In genomic region chr11:11044137-11044855, GRCh38 we compare ENCODE assay signal across 14 cellular contexts.
A peak's percentile ranks its signal among the peaks of the same experiment; 100 is the strongest.
DNase-seq lines count a peak whose midpoint lies in the region; ATAC-seq, FAIRE-seq and TF ChIP-seq lines count a peak whose summit lies in the region.
"Had no signal": no experiment of that assay in that cellular context is flagged by ENCODE, and none has a peak within 500 bp of the region (broad histone marks: within the 10 kb centered on the region; RNA-seq: fewer than 3 reads in every experiment).

No MANE protein-coding gene starts in this region.

- H3K4me1 ChIP-seq in mucosa of descending colon (ENCODE audit: low read depth): no peaks in the 10 kb centered on the region
- H3K4me1 ChIP-seq: BLaER1 treated with 17β-estradiol and CSF1 and Interleukin-3, amounts not matched to agents 10 nM and 100 nM; HAP-1 had no signal

- DNase-seq in MG63 (peak; percentile 78), cerebellar nuclear complex (lab: John Stamatoyannopoulos, UW) (peak; percentile 41 to 70), mucosa of descending colon (no peak), urothelium cell line (ENCODE audit: low spot score) (no peak), NCI-H524 (lab: John Stamatoyannopoulos, UW) (no peak)
- DNase-seq: CD8-positive, alpha-beta memory T cell; DMS79; Kasumi-1; NCI-H1092 treated with DMSO at 0.1 percent for 48 hours; NCI-H524 treated with DMSO at 0.1 percent for 48 hours had no signal

- no peak overlapping the region for H3K4me3 ChIP-seq in MG63
- H3K4me3 ChIP-seq in mucosa of descending colon: no peak overlapping the region
- H3K4me3 ChIP-seq: BLaER1 treated with 17β-estradiol and CSF1 and Interleukin-3, amounts not matched to agents 10 nM and 100 nM; HAP-1 had no signal

- H3K36me3 ChIP-seq in MG63 (no peaks in the 10 kb centered on the region), mucosa of descending colon (ENCODE audit: low read depth) (no peaks in the 10 kb centered on the region)
- H3K36me3 ChIP-seq: BLaER1 treated with 17β-estradiol and CSF1 and Interleukin-3, amounts not matched to agents 10 nM and 100 nM; HAP-1 had no signal

- H3K9me3 ChIP-seq in MG63 (no peaks in the 10 kb centered on the region), mucosa of descending colon (no peaks in the 10 kb centered on the region)
- H3K9me3 ChIP-seq: BLaER1 treated with 17β-estradiol and CSF1 and Interleukin-3, amounts not matched to agents 10 nM and 100 nM; HAP-1 had no signal

- intact Hi-C loops in mucosa of descending colon (cut with DNase I, micrococcal nuclease): no loop called here

- no peak overlapping the region for H3K4me3 Mint-ChIP-seq in stimulated activated memory B cell treated with anti-CD40 and anti-IgM and Interleukin-4, amounts not matched to agents 10 μg/mL and 1 μg/mL and 100 μg/mL, for 72 hours
- H3K4me3 Mint-ChIP-seq: CD8-positive, alpha-beta memory T cell had no signal

- H3K27ac Mint-ChIP-seq in stimulated activated memory B cell treated with anti-CD40 and anti-IgM and Interleukin-4, amounts not matched to agents 10 μg/mL and 1 μg/mL and 100 μg/mL, for 72 hours: no peak overlapping the region
- H3K27ac Mint-ChIP-seq: CD8-positive, alpha-beta memory T cell had no signal

- no peaks in the 10 kb centered on the region for H3K4me1 Mint-ChIP-seq in stimulated activated memory B cell treated with anti-CD40 and anti-IgM and Interleukin-4, amounts not matched to agents 10 μg/mL and 1 μg/mL and 100 μg/mL, for 72 hours
- H3K4me1 Mint-ChIP-seq: CD8-positive, alpha-beta memory T cell had no signal

- H3K9me3 Mint-ChIP-seq in stimulated activated memory B cell treated with anti-CD40 and anti-IgM and Interleukin-4, amounts not matched to agents 10 μg/mL and 1 μg/mL and 100 μg/mL, for 72 hours: no peaks in the 10 kb centered on the region
- H3K9me3 Mint-ChIP-seq: CD8-positive, alpha-beta memory T cell had no signal

- H3K27me3 ChIP-seq in MG63: no peaks in the 10 kb centered on the region
- H3K27me3 ChIP-seq: BLaER1 treated with 17β-estradiol and CSF1 and Interleukin-3, amounts not matched to agents 10 nM and 100 nM had no signal

- TF ChIP-seq CTCF in mucosa of descending colon (IDR thresholded peaks at IDR 0.05): no peak

- H3K36me3 Mint-ChIP-seq in stimulated activated memory B cell treated with anti-CD40 and anti-IgM and Interleukin-4, amounts not matched to agents 10 μg/mL and 1 μg/mL and 100 μg/mL, for 72 hours: no peaks in the 10 kb centered on the region
- H3K36me3 Mint-ChIP-seq: CD8-positive, alpha-beta memory T cell had no signal

- FAIRE-seq in urothelium cell line (lab: Jason Lieb, UNC): peak; percentile 27

- H3K27me3 Mint-ChIP-seq in stimulated activated memory B cell treated with anti-CD40 and anti-IgM and Interleukin-4, amounts not matched to agents 10 μg/mL and 1 μg/mL and 100 μg/mL, for 72 hours: no peaks in the 10 kb centered on the region

- peak; percentile 17 for ATAC-seq in mucosa of descending colon
- no peak for ATAC-seq in stimulated activated memory B cell treated with anti-CD40 and anti-IgM and Interleukin-4, amounts not matched to agents 10 μg/mL and 1 μg/mL and 100 μg/mL, for 72 hours
- no peak for ATAC-seq in activated CD4-positive, CD25-positive, alpha-beta regulatory T cell treated with anti-CD3 and anti-CD28 coated beads, Interleukin-2, amount 50 U/mL, for 24 hours

Comparison
In these comparisons a context has a peak if more than half of its experiments do, and no peak if none do; other contexts are left out.
1. DNase-seq: peak in MG63 (single experiment) and cerebellar nuclear complex (2 of 2); none in mucosa of descending colon (0 of 3), urothelium cell line (single experiment) and NCI-H524 (0 of 2).